Comparison of ENCODE assay signal across 9 cellular contexts in genomic region chr14:61644834-61645233, GRCh38. TPM values are rescaled to one million over a fixed set of nuclear protein-coding genes. Genes with fewer than 3 reads are reported as not detected.
DNase-seq lines count a peak whose midpoint lies in the region; ATAC-seq and TF ChIP-seq lines count a peak whose summit lies in the region.
"Had no signal": no experiment of that assay in that cellular context is flagged by ENCODE, and none has a peak within 500 bp of the region (broad histone marks: within the 10 kb centered on the region; RNA-seq: fewer than 3 reads in every experiment).

No MANE protein-coding gene starts in this region.

- POLR2A ChIA-PET in activated CD4-positive, alpha-beta memory T cell treated with anti-CD3 and anti-CD28 coated beads, Interleukin-2, amount 10 ng/mL, durations not matched to agents 7 days and 5 days (lab: Charles Lee), result no interaction called here

- no peak overlapping the region for H3K4me3 ChIP-seq in choroid plexus epithelial cell (ENCODE audit: low read depth, low read length)

- peaks cover 16% of the 10 kb centered on the region for H3K4me1 Mint-ChIP-seq in activated CD4-positive, alpha-beta memory T cell treated with anti-CD3 and anti-CD28 coated beads, Interleukin-2, amount 10 ng/mL, durations not matched to agents 7 days and 5 days
- H3K4me1 Mint-ChIP-seq: endodermal cell had no signal

- no peak for TF ChIP-seq POLR2A in GM18505 (IDR thresholded peaks at IDR 0.05; ENCODE audit: borderline replicate concordance, extremely low read depth, insufficient read depth, insufficient read length)

- no peaks in the 10 kb centered on the region for H3K9me3 Mint-ChIP-seq in activated CD4-positive, alpha-beta memory T cell treated with anti-CD3 and anti-CD28 coated beads, Interleukin-2, amount 10 ng/mL, durations not matched to agents 7 days and 5 days
- H3K9me3 Mint-ChIP-seq: endodermal cell had no signal

- no peak overlapping the region for H3K27ac Mint-ChIP-seq in activated CD4-positive, alpha-beta memory T cell treated with anti-CD3 and anti-CD28 coated beads, Interleukin-2, amount 10 ng/mL, durations not matched to agents 7 days and 5 days
- H3K27ac Mint-ChIP-seq: endodermal cell had no signal

- H3K27me3 Mint-ChIP-seq in activated CD4-positive, alpha-beta memory T cell treated with anti-CD3 and anti-CD28 coated beads, Interleukin-2, amount 10 ng/mL, durations not matched to agents 7 days and 5 days, result no peaks in the 10 kb centered on the region

- no peak for TF ChIP-seq CTCF in choroid plexus epithelial cell (conservative IDR thresholded peaks at IDR 0.05; ENCODE audit: low read depth, low read length)

- H3K36me3 Mint-ChIP-seq in activated CD4-positive, alpha-beta memory T cell treated with anti-CD3 and anti-CD28 coated beads, Interleukin-2, amount 10 ng/mL, durations not matched to agents 7 days and 5 days (ENCODE audit: low read depth), result no peaks in the 10 kb centered on the region

- H3K4me3 Mint-ChIP-seq in activated CD4-positive, alpha-beta memory T cell treated with anti-CD3 and anti-CD28 coated beads, Interleukin-2, amount 10 ng/mL, durations not matched to agents 7 days and 5 days, result no peak overlapping the region
- H3K4me3 Mint-ChIP-seq: endodermal cell had no signal

- peak; percentile 76 for ATAC-seq in GM18505 (IDR thresholded peaks at IDR 0.05; ENCODE audit: unreplicated experiment)
- ATAC-seq in GM21786 (IDR thresholded peaks at IDR 0.05; ENCODE audit: unreplicated experiment), result peak; percentile 87

- CTCF ChIA-PET in activated CD4-positive, alpha-beta memory T cell treated with anti-CD3 and anti-CD28 coated beads, Interleukin-2, amount 10 ng/mL, durations not matched to agents 7 days and 5 days (lab: Charles Lee), result no interaction called here

- DNase-seq in NCI-H1105 (lab: John Stamatoyannopoulos, UW) (peak; percentile 67), choroid plexus epithelial cell (ENCODE audit: low read depth) (peak; percentile 54), HuH-7.5 (ENCODE audit: low spot score) (no peak), occipital lobe (lab: John Stamatoyannopoulos, UW) (no peak)
- DNase-seq in activated CD4-positive, alpha-beta memory T cell treated with anti-CD3 and anti-CD28 coated beads, Interleukin-2, amount 10 ng/mL, durations not matched to agents 7 days and 5 days, result no peak
- no peak for DNase-seq in activated naive CD4-positive, alpha-beta T cell (lab: John Stamatoyannopoulos, UW)
- DNase-seq: endodermal cell had no signal

RNA-seq across cellular contexts. Expression of gene HIF1A, which starts 50.5 kb away (rescaled TPM):
- total RNA-seq in activated CD4-positive, alpha-beta memory T cell treated with anti-CD3 and anti-CD28 coated beads, Interleukin-2, amount 10 ng/mL, durations not matched to agents 7 days and 5 days, result 100 to 1,000 TPM; 153 to 158 TPM
- total RNA-seq in occipital lobe, result 140 TPM

Comparison
In these comparisons a context has a peak if more than half of its experiments do, and no peak if none do; other contexts are left out.
1. DNase-seq: peak in NCI-H1105 (single experiment) and choroid plexus epithelial cell (single experiment); none in activated CD4-positive, alpha-beta memory T cell treated with anti-CD3 and anti-CD28 coated beads, Interleukin-2, amount 10 ng/mL, durations not matched to agents 7 days and 5 days (single experiment), activated naive CD4-positive, alpha-beta T cell (0 of 4), HuH-7.5 (single experiment) and occipital lobe (single experiment).